ENCODE assay signal across 24 cellular contexts in genomic region chr5:51559390-51559789, GRCh38.
"Had no signal": no experiment of that assay in that cellular context is flagged by ENCODE, and none has a peak within 500 bp of the region (broad histone marks: within the 10 kb centered on the region; RNA-seq: fewer than 3 reads in every experiment).

No MANE protein-coding gene starts in this region.

- DNase-seq: nephron progenitor cell; nucleus accumbens; pancreas; right cardiac atrium; right lobe of liver; sigmoid colon; small intestine; stimulated activated CD4-positive, alpha-beta T cell treated with anti-CD3 and anti-CD28 coated beads, Interleukin-15, amount 100 ng/mL, for 24 hours; stimulated activated CD4-positive, alpha-beta T cell treated with anti-CD3 and anti-CD28 coated beads, Interleukin-2, amount 100 ng/mL, for 24 hours; stimulated activated CD4-positive, alpha-beta T cell treated with anti-CD3 and anti-CD28 coated beads, Interleukin-2, amount 100 ng/mL, for 48 hours; stimulated activated CD4-positive, alpha-beta T cell treated with anti-CD3 and anti-CD28 coated beads, Interleukin-4, amount 100 ng/mL, for 24 hours; stimulated activated naive B cell treated with anti-CD40 and anti-IgM and Interleukin-4, amounts not matched to agents 10 μg/mL and 1 μg/mL and 100 μg/mL, for 72 hours; stimulated activated naive CD4-positive, alpha-beta T cell treated with Interleukin-2 at 50 U/mL for 16 hours; stomach; thyroid gland; trophoblast cell; upper lobe of left lung had no signal

- H3K27ac ChIP-seq: neutrophil, pancreas, prostate gland, right lobe of liver, sigmoid colon, stomach, thoracic aorta, thyroid gland, tibial nerve, upper lobe of left lung, vagina had no signal

- ATAC-seq: natural killer cell treated with Interleukin-12 subunit alpha and Interleukin-12 subunit beta and Interleukin-15 and Interleukin-18, amount 100 ng/mL, for 72 hours; pancreas; right cardiac atrium; right lobe of liver; stimulated activated effector memory CD8-positive, alpha-beta T cell treated with anti-CD3 and anti-CD28 coated beads, Interleukin-12 subunit alpha, Interleukin-12 subunit beta, amount 100 ng/mL, for 72 hours; stimulated activated naive B cell treated with anti-CD40 and anti-IgM and Interleukin-4, amounts not matched to agents 10 μg/mL and 1 μg/mL and 100 μg/mL, for 72 hours had no signal

- H3K27me3 ChIP-seq: neutrophil, pancreas, right lobe of liver, sigmoid colon, stomach, thyroid gland, tibial nerve, upper lobe of left lung, vagina had no signal

- H3K9me3 ChIP-seq: neutrophil, pancreas, prostate gland, right lobe of liver, sigmoid colon, stomach, thoracic aorta, thyroid gland, tibial nerve, upper lobe of left lung, vagina had no signal

- H3K4me3 ChIP-seq: pancreas, prostate gland, right lobe of liver, sigmoid colon, stomach, thoracic aorta, thyroid gland, tibial nerve, upper lobe of left lung, vagina had no signal

- H3K4me1 ChIP-seq: pancreas, prostate gland, right lobe of liver, sigmoid colon, stomach, thyroid gland, tibial nerve, upper lobe of left lung, vagina had no signal

- H3K36me3 ChIP-seq: neutrophil, pancreas, prostate gland, right lobe of liver, sigmoid colon, stomach, thoracic aorta, thyroid gland, tibial nerve, upper lobe of left lung, vagina had no signal
